In the genomic region with DNA sequence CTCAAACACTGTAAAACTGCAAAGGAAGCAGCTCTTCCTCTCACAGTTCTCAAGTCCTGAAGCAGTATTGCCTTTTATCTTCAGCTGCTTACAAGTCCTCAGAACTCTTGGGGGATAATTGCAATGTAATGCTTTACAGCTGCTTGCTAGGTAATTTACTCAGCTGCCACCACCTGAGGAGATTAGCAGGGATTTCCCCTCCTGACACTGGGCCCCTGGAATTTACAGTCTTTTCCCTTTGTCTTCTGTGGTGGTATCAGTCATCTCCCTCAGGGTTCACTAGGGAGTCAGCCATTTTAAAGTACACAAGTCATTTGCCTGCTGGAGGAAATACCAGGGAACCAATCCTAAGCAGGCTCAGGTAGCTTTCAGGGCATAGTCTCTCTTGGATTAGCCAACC, we compare ENCODE assay signal across 11 cellular contexts.
DNase-seq lines count a peak whose midpoint lies in the region; ATAC-seq and TF ChIP-seq lines count a peak whose summit lies in the region.
"Had no signal": no experiment of that assay in that cellular context is flagged by ENCODE, and none has a peak within 500 bp of the region (broad histone marks: within the 10 kb centered on the region; RNA-seq: fewer than 3 reads in every experiment).

No MANE protein-coding gene starts in this region.

- intact Hi-C loops in OCI-LY7 (cut with micrococcal nuclease; ENCODE audit: unreplicated experiment): no loop called here

- TF ChIP-seq POLR2A in erythroblast (IDR thresholded peaks at IDR 0.05; ENCODE audit: low read length): no peak

- CTCF ChIA-PET in OCI-LY7 (lab: Charles Lee; ENCODE audit: unreplicated experiment): no interaction called here

- H3K4me3 ChIP-seq in BLaER1 (no peak overlapping the region), OCI-LY7 (ENCODE audit: low read depth, low read length, poor library complexity, severe bottlenecking) (no peak overlapping the region), iPS-20b (ENCODE audit: low read length) (no peak overlapping the region)

- H3K4me2 ChIP-seq in BLaER1 (peak overlapping the region; percentile 28), OCI-LY7 (ENCODE audit: low read length) (no peak overlapping the region)

- H3K27ac ChIP-seq in BLaER1 (no peak overlapping the region), OCI-LY7 (ENCODE audit: low read depth, low read length, poor library complexity, severe bottlenecking) (no peak overlapping the region), iPS-20b (ENCODE audit: low read length) (peak overlapping the region; percentile 28)
- H3K27ac ChIP-seq: parathyroid adenoma had no signal

- H3K36me3 ChIP-seq in BLaER1 (no peaks in the 10 kb centered on the region), OCI-LY7 (ENCODE audit: insufficient read depth, low read length) (no peaks in the 10 kb centered on the region), iPS-20b (ENCODE audit: insufficient read depth, low read depth, low read length) (no peaks in the 10 kb centered on the region)

- H3K79me2 ChIP-seq in OCI-LY7 (ENCODE audit: insufficient read depth, low read depth, low read length): no peaks in the 10 kb centered on the region
- H3K79me2 ChIP-seq: parathyroid adenoma had no signal

- no peak for ATAC-seq in GM21529 (IDR thresholded peaks at IDR 0.05; ENCODE audit: unreplicated experiment)
- ATAC-seq: activated naive CD8-positive, alpha-beta T cell treated with anti-CD3 and anti-CD28 coated beads, Interleukin-2, amount 50 U/mL, for 24 hours had no signal

- H4K20me1 ChIP-seq in BLaER1: no peaks in the 10 kb centered on the region
- no peaks in the 10 kb centered on the region for H4K20me1 ChIP-seq in OCI-LY7 (ENCODE audit: insufficient read depth, low read length)

- H3K27me3 ChIP-seq in BLaER1 (no peaks in the 10 kb centered on the region), iPS-20b (ENCODE audit: insufficient read depth, low read length) (no peaks in the 10 kb centered on the region)

- POLR2A ChIA-PET in OCI-LY7 (lab: Charles Lee): interaction anchor here (0.6 kb wide), 1 partner anchor 74 kb away, joined by 3 read pairs; no protein-coding TSS in a partner anchor

- no peak overlapping the region for H2AFZ ChIP-seq in OCI-LY7 (ENCODE audit: low read length)
- H2AFZ ChIP-seq: parathyroid adenoma had no signal

- DNase-seq in LHCN-M2 (ENCODE audit: low read depth) (peak; percentile 80), OCI-LY7 (ENCODE audit: low spot score) (peak; percentile 1), SKM-1 treated with dmso at 0.1 percent for 144 hours (lab: John Stamatoyannopoulos, UW; ENCODE audit: unreplicated experiment) (no peak), erythroblast (lab: John Stamatoyannopoulos, UW) (no peak)
- no peak for DNase-seq in stimulated activated CD4-positive, alpha-beta T cell treated with anti-CD3 and anti-CD28 coated beads, Interleukin-4, amount 100 ng/mL, for 4 hours
- DNase-seq: activated naive CD8-positive, alpha-beta T cell treated with anti-CD3 and anti-CD28 coated beads, Interleukin-2, amount 50 U/mL, for 24 hours; NCI-H1694 treated with DMSO at 0.1 percent for 48 hours had no signal

- H3K9me3 ChIP-seq in BLaER1: no peaks in the 10 kb centered on the region
- H3K9me3 ChIP-seq in OCI-LY7 (ENCODE audit: low read length): no peaks in the 10 kb centered on the region
- H3K9me3 ChIP-seq in iPS-20b (ENCODE audit: insufficient read depth, low read depth, low read length): peaks cover 5% of the 10 kb centered on the region; the same call in 1 of the 2 replicates

- no peak overlapping the region for H3K9ac ChIP-seq in BLaER1
- H3K9ac ChIP-seq in iPS-20b (ENCODE audit: low read depth, low read length): no peak overlapping the region
- H3K9ac ChIP-seq: parathyroid adenoma had no signal

- BruUV-seq in OCI-LY7 (replicated peaks; lab: Mats Ljungman, UMichigan): no TSS peak

- H3K4me1 ChIP-seq in BLaER1 (peaks cover 10% of the 10 kb centered on the region), OCI-LY7 (ENCODE audit: insufficient read depth, low read length, poor library complexity, severe bottlenecking) (no peaks in the 10 kb centered on the region), iPS-20b (ENCODE audit: insufficient read depth, low read length) (peaks cover 4% of the 10 kb centered on the region; the same call in 1 of the 2 replicates)
- H3K4me1 ChIP-seq: parathyroid adenoma had no signal

- no peak for TF ChIP-seq CTCF in OCI-LY7 (conservative IDR thresholded peaks at IDR 0.05; ENCODE audit: low read length)

- H3K9me2 ChIP-seq in OCI-LY7 (ENCODE audit: insufficient read depth, low read length): no peaks in the 10 kb centered on the region

Comparison
In these comparisons a context has a peak if more than half of its experiments do, and no peak if none do; other contexts are left out.
1. DNase-seq: peak in LHCN-M2 (single experiment) and OCI-LY7 (single experiment); none in stimulated activated CD4-positive, alpha-beta T cell treated with anti-CD3 and anti-CD28 coated beads, Interleukin-4, amount 100 ng/mL, for 4 hours (0 of 2), SKM-1 treated with dmso at 0.1 percent for 144 hours (single experiment) and erythroblast (0 of 2).